Comparison of ENCODE assay signal across 18 cellular contexts in genomic region chr12:47247418-47247817, GRCh38.
DNase-seq lines count a peak whose midpoint lies in the region; ATAC-seq, FAIRE-seq and TF ChIP-seq lines count a peak whose summit lies in the region.
"Had no signal": no experiment of that assay in that cellular context is flagged by ENCODE, and none has a peak within 500 bp of the region (broad histone marks: within the 10 kb centered on the region; RNA-seq: fewer than 3 reads in every experiment).

No MANE protein-coding gene starts in this region.

- H3K9me3 ChIP-seq in HCT116 (ENCODE audit: control insufficient read depth in 1 of 2, insufficient read depth in 1 of 2, low read depth in 1 of 2, low read length in 2 of 2) (no peaks in the 10 kb centered on the region), PC-9 (ENCODE audit: insufficient read depth, low read depth) (peaks cover 20% of the 10 kb centered on the region), small intestine (ENCODE audit: control insufficient read depth, low read depth) (no peaks in the 10 kb centered on the region), GM23248 (ENCODE audit: low read depth) (no peaks in the 10 kb centered on the region), neural progenitor cell (ENCODE audit: low read depth) (peaks cover 4% of the 10 kb centered on the region)
- H3K9me3 ChIP-seq: HAP-1, right atrium auricular region had no signal

- TF ChIP-seq CTCF in HCT116 (IDR thresholded peaks at IDR 0.05 in 2 of 3, conservative IDR thresholded peaks at IDR 0.05 in 1 of 3; ENCODE audit: borderline replicate concordance in 1 of 3, insufficient read depth in 1 of 3, low read depth in 2 of 3, low read length in 2 of 3) (no peak), PC-9 (conservative IDR thresholded peaks at IDR 0.05) (no peak), neural progenitor cell (IDR thresholded peaks at IDR 0.05) (no peak)

- no peak overlapping the region for H3K4me3 Mint-ChIP-seq in neural progenitor cell
- H3K4me3 Mint-ChIP-seq: activated CD8-positive, alpha-beta memory T cell treated with anti-CD3 and anti-CD28 coated beads, Interleukin-2, amount 10 ng/mL, durations not matched to agents 7 days and 5 days; immature natural killer cell; T-helper 1 cell treated with Interleukin-12 subunit alpha and Interleukin-12 subunit beta and Interleukin-4 antibody, amounts not matched to agents 30 μg/mL and 1 μg/mL, for 36 hours had no signal

- 8 to 45% (median 22%) methylated on average over 1 of the region's 1 CpG for WGBS in small intestine, 3 donors
- WGBS in GM23248 (ENCODE audit: low coverage in 1 of 2, low lambda C conversion rate in 2 of 2, missing lambda C conversion rate in 2 of 2), 2 experiments, result 32 to 47% methylated on average over 1 of the region's 1 CpG

- H3K79me2 ChIP-seq in HCT116 (ENCODE audit: insufficient read depth, low read length) (no peaks in the 10 kb centered on the region), PC-9 (ENCODE audit: low read depth) (no peaks in the 10 kb centered on the region), GM23248 (ENCODE audit: insufficient read depth) (no peaks in the 10 kb centered on the region), neural progenitor cell (ENCODE audit: low read depth) (no peaks in the 10 kb centered on the region)

- ATAC-seq in HCT116, result no peak
- ATAC-seq in HG03095 (IDR thresholded peaks at IDR 0.05; ENCODE audit: unreplicated experiment), result no peak
- ATAC-seq: activated CD8-positive, alpha-beta memory T cell treated with anti-CD3 and anti-CD28 coated beads, Interleukin-2, amount 10 ng/mL, durations not matched to agents 7 days and 5 days; Right ventricle myocardium inferior had no signal

- intact Hi-C loops in HCT116 (cut with micrococcal nuclease) (no loop called here), PC-9 (cut with micrococcal nuclease; ENCODE audit: unreplicated experiment) (no loop called here)

- no peak overlapping the region for H3K4me2 ChIP-seq in HCT116 (ENCODE audit: low read length)
- peak overlapping the region; percentile 53 for H3K4me2 ChIP-seq in PC-9
- H3K4me2 ChIP-seq in GM23248 (ENCODE audit: unreplicated experiment), result no peak overlapping the region
- H3K4me2 ChIP-seq in neural progenitor cell, result no peak overlapping the region
- H3K4me2 ChIP-seq: BLaER1 had no signal

- POLR2A ChIA-PET in HCT116 (lab: Charles Lee) (no interaction called here), PC-9 (lab: Charles Lee; ENCODE audit: unreplicated experiment) (interaction anchor here (0.5 to 0.7 kb wide), 4 partner anchors 122 to 1605 kb away, joined by 3 to 13 read pairs (median 4); partner anchors contain the start of gene DDX23)

- no TSS peak for BruUV-seq in HCT116 (replicated peaks; lab: Mats Ljungman, UMichigan)
- BruUV-seq in PC-9 (replicated peaks; lab: Mats Ljungman, UMichigan), result no TSS peak

- H3K27me3 ChIP-seq in HCT116 (ENCODE audit: insufficient read depth, low read length), result no peaks in the 10 kb centered on the region
- no peaks in the 10 kb centered on the region for H3K27me3 ChIP-seq in PC-9 (ENCODE audit: insufficient read depth, low read depth)
- H3K27me3 ChIP-seq in small intestine (ENCODE audit: control insufficient read depth in 2 of 2, insufficient read depth in 2 of 2, low read length in 2 of 2), result no peaks in the 10 kb centered on the region
- no peaks in the 10 kb centered on the region for H3K27me3 ChIP-seq in GM23248 (replicated peaks; ENCODE audit: insufficient read depth)
- H3K27me3 ChIP-seq in neural progenitor cell, result no peaks in the 10 kb centered on the region
- H3K27me3 ChIP-seq: BLaER1, right atrium auricular region had no signal

- H3K4me1 ChIP-seq in HCT116 (ENCODE audit: control insufficient read depth in 1 of 2, insufficient read depth in 2 of 2, low read length in 2 of 2) (peaks cover 3 to 13% of the 10 kb centered on the region in 2 experiments; a peak in 2 of 4 replicates), PC-9 (replicated peaks; ENCODE audit: insufficient read depth) (peaks cover 65% of the 10 kb centered on the region), small intestine (ENCODE audit: control insufficient read depth in 2 of 2, insufficient read depth in 1 of 2, low read depth in 1 of 2, low read length in 1 of 2) (no peaks in the 10 kb centered on the region), GM23248 (ENCODE audit: insufficient read depth) (no peaks in the 10 kb centered on the region), neural progenitor cell (no peaks in the 10 kb centered on the region)
- H3K4me1 ChIP-seq: BLaER1, HAP-1 had no signal

- H3K4me1 Mint-ChIP-seq in neural progenitor cell, result no peaks in the 10 kb centered on the region
- H3K4me1 Mint-ChIP-seq: activated CD8-positive, alpha-beta memory T cell treated with anti-CD3 and anti-CD28 coated beads, Interleukin-2, amount 10 ng/mL, durations not matched to agents 7 days and 5 days had no signal

- peaks cover 16% of the 10 kb centered on the region for H3K9me3 Mint-ChIP-seq in neural progenitor cell

- H3K27ac ChIP-seq in HCT116 (ENCODE audit: low read depth, low read length) (no peak overlapping the region), PC-9 (peak overlapping the region; percentile 66), small intestine (ENCODE audit: low read depth in 1 of 2, low read length in 1 of 2) (no peak overlapping the region), GM23248 (no peak overlapping the region), neural progenitor cell (no peak overlapping the region)
- H3K27ac ChIP-seq: BLaER1, right atrium auricular region had no signal

- no peaks in the 10 kb centered on the region for H3K36me3 Mint-ChIP-seq in neural progenitor cell

- H3K27me3 Mint-ChIP-seq in neural progenitor cell (ENCODE audit: insufficient read depth, low read depth), result no peaks in the 10 kb centered on the region
- H3K27me3 Mint-ChIP-seq: activated CD8-positive, alpha-beta memory T cell treated with anti-CD3 and anti-CD28 coated beads, Interleukin-2, amount 10 ng/mL, durations not matched to agents 7 days and 5 days had no signal

- H3F3A ChIP-seq in PC-9 (ENCODE audit: insufficient read depth, low read depth), result peaks cover 20% of the 10 kb centered on the region
- H3F3A ChIP-seq in GM23248 (ENCODE audit: insufficient read depth), result no peaks in the 10 kb centered on the region
- no peaks in the 10 kb centered on the region for H3F3A ChIP-seq in neural progenitor cell (ENCODE audit: low read depth)

- H2AFZ ChIP-seq in HCT116 (ENCODE audit: low read depth, low read length, poor library complexity, severe bottlenecking), result no peak overlapping the region
- 0 out of 2 replicates have a peak overlapping the region, but pooled peaks have one; percentile 35 for H2AFZ ChIP-seq in PC-9
- no peak overlapping the region for H2AFZ ChIP-seq in GM23248
- H2AFZ ChIP-seq in neural progenitor cell (replicated peaks), result no peak overlapping the region

- no peak for TF ChIP-seq RAD21 in HCT116 (IDR thresholded peaks at IDR 0.05; ENCODE audit: low read depth)

- H3K27ac Mint-ChIP-seq in neural progenitor cell, result no peak overlapping the region
- H3K27ac Mint-ChIP-seq: activated CD8-positive, alpha-beta memory T cell treated with anti-CD3 and anti-CD28 coated beads, Interleukin-2, amount 10 ng/mL, durations not matched to agents 7 days and 5 days; immature natural killer cell; T-helper 1 cell treated with Interleukin-12 subunit alpha and Interleukin-12 subunit beta and Interleukin-4 antibody, amounts not matched to agents 30 μg/mL and 1 μg/mL, for 36 hours had no signal

- no peaks in the 10 kb centered on the region for H3K36me3 ChIP-seq in HCT116 (ENCODE audit: control insufficient read depth in 1 of 2, insufficient read depth in 2 of 2, low read length in 2 of 2)
- 0 out of 2 replicates have a peak, but pooled peaks cover 4% of the 10 kb centered on the region for H3K36me3 ChIP-seq in PC-9 (ENCODE audit: low read depth)
- no peaks in the 10 kb centered on the region for H3K36me3 ChIP-seq in small intestine (ENCODE audit: control insufficient read depth in 2 of 2, insufficient read depth in 2 of 2, low read length in 2 of 2)
- H3K36me3 ChIP-seq in GM23248 (ENCODE audit: low read depth), result no peaks in the 10 kb centered on the region
- H3K36me3 ChIP-seq in neural progenitor cell, result no peaks in the 10 kb centered on the region
- H3K36me3 ChIP-seq: BLaER1, HAP-1, right atrium auricular region had no signal

- no peaks in the 10 kb centered on the region for H3K9me2 ChIP-seq in HCT116 (ENCODE audit: insufficient read depth)
- H3K9me2 ChIP-seq in PC-9 (ENCODE audit: insufficient read depth), result no peaks in the 10 kb centered on the region
- H3K9me2 ChIP-seq in GM23248 (ENCODE audit: insufficient read depth), result no peaks in the 10 kb centered on the region

- H4K20me1 ChIP-seq in HCT116 (ENCODE audit: insufficient read depth) (no peaks in the 10 kb centered on the region), PC-9 (ENCODE audit: insufficient read depth) (no peaks in the 10 kb centered on the region), GM23248 (ENCODE audit: insufficient read depth) (no peaks in the 10 kb centered on the region), neural progenitor cell (ENCODE audit: low read depth) (no peaks in the 10 kb centered on the region)
- H4K20me1 ChIP-seq: BLaER1 had no signal

- TF ChIP-seq POLR2A in HCT116 (IDR thresholded peaks at IDR 0.05; ENCODE audit: borderline replicate concordance, extremely low read depth, insufficient read depth, insufficient read length), result no peak

- H3K9ac ChIP-seq in HCT116 (ENCODE audit: low read length) (no peak overlapping the region), GM23248 (no peak overlapping the region), neural progenitor cell (no peak overlapping the region)
- H3K9ac ChIP-seq: BLaER1 had no signal

- RAD21 ChIA-PET in HCT116 (lab: Charles Lee; ENCODE audit: low non-redundant PET in 1 of 2, low total read pairs in 2 of 2, uncharacterized antibody in 2 of 2, unreplicated experiment in 2 of 2), result no interaction called here

- no peak overlapping the region for H3K4me3 ChIP-seq in HCT116 (replicated peaks in 1 of 2; ENCODE audit: low read depth in 1 of 2, low read length in 2 of 2)
- no peak overlapping the region for H3K4me3 ChIP-seq in PC-9
- no peak overlapping the region for H3K4me3 ChIP-seq in small intestine (ENCODE audit: low read depth in 1 of 2, low read length in 2 of 2)
- H3K4me3 ChIP-seq in GM23248, result no peak overlapping the region
- H3K4me3 ChIP-seq in neural progenitor cell, result no peak overlapping the region
- H3K4me3 ChIP-seq: BLaER1, HAP-1, right atrium auricular region had no signal

- DNase-seq in HCT116 (ENCODE audit: low read depth, low spot score), result no peak
- DNase-seq in PC-9, result peak; percentile 60 to 81
- peak; percentile 1 to 38 for DNase-seq in hippocampal formation (lab: John Stamatoyannopoulos, UW)
- DNase-seq in small intestine, result peak; percentile 6
- DNase-seq in GM23248, result no peak
- no peak for DNase-seq in neural progenitor cell (ENCODE audit: low spot score)
- DNase-seq: activated CD8-positive, alpha-beta memory T cell treated with anti-CD3 and anti-CD28 coated beads, Interleukin-2, amount 10 ng/mL, durations not matched to agents 7 days and 5 days; activated effector memory CD4-positive, alpha-beta T cell treated with Interleukin-2 at 50 U/mL for 16 hours; immature natural killer cell; stimulated activated CD4-positive, alpha-beta T cell treated with anti-CD3 and anti-CD28 coated beads, Interleukin-1b, Interleukin-23, amount 100 ng/mL, for 48 hours had no signal

- in situ Hi-C loops in GM23248 (cut with MboI), result no loop called here

- CTCF ChIA-PET in HCT116 (lab: Charles Lee) (no interaction called here), PC-9 (lab: Charles Lee) (no interaction called here)

- no peak for FAIRE-seq in small intestine (lab: Jason Lieb, UNC)
- FAIRE-seq: colon, endothelial cell of umbilical vein had no signal

Comparison
In these comparisons a context has a peak if more than half of its experiments do, and no peak if none do; other contexts are left out.
1. DNase-seq: peak in PC-9 (2 of 2), hippocampal formation (2 of 2) and small intestine (single experiment); none in HCT116 (single experiment), GM23248 (single experiment) and neural progenitor cell (single experiment).